In the genomic region with DNA sequence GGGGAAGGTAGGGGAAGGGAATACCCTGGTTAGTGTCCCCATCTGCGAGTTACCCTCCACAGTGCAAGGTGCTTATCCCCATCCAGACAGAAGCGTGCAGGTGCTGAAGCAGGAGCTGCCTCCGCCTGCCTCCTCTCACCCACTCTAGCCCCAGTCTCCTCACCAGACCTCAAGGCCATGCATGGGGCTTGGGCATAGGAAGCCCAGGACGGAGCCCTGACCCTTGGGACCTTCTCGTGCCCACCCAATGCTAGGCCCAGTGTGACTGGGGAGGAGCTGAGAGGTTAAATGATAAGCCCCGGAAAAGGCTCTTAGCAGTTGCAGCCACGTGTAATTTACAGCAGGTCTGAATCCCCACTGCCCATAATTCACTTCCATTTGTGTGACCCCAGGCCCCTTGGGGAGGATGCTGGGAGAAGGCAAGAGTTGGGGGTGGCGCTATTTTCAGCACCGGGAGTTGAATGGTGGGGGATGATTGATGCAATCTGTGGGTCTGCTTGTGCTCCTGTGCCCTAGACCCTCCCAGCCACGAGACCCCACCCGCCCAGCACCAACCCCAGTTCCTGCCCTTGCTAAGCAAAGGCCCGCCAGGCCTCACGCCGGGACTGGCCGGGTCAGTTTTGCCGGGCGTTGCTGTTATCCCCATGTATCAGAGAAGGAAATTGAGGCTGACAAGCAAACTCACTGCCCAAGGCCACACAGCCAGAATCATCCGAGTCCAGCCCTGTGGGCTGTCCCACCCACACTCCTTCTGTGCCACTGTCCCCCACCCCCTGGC, we compare ENCODE assay signal across 19 cellular contexts. TPM values are rescaled to one million over a fixed set of nuclear protein-coding genes. Genes with fewer than 3 reads are reported as not detected.
A peak's percentile ranks its signal among the peaks of the same experiment; 100 is the strongest.
DNase-seq lines count a peak whose midpoint lies in the region; ATAC-seq, FAIRE-seq and TF ChIP-seq lines count a peak whose summit lies in the region.
"Had no signal": no experiment of that assay in that cellular context is flagged by ENCODE, and none has a peak within 500 bp of the region (broad histone marks: within the 10 kb centered on the region; RNA-seq: fewer than 3 reads in every experiment).

No MANE protein-coding gene starts in this region.

- WGBS in HepG2 (ENCODE audit: low lambda C conversion rate): 51% methylated on average over 7 of the region's 18 CpGs
- whole genome bisulfite sequencing in sigmoid colon, 2 donors: 81 to 85% methylated on average over 18 of the region's 18 CpGs

- ATAC-seq in HepG2 (no peak), GM19324 (IDR thresholded peaks at IDR 0.05; ENCODE audit: low FRiP score, unreplicated experiment) (no peak)
- ATAC-seq: left colon, psoas muscle had no signal

- no peaks in the 10 kb centered on the region for H4K20me1 ChIP-seq in BLaER1
- no peaks in the 10 kb centered on the region for H4K20me1 ChIP-seq in HepG2 (ENCODE audit: insufficient read depth, low read length)

- H2AFZ ChIP-seq in HepG2 (ENCODE audit: low read length): no peak overlapping the region

- BruUV-seq in HepG2 (replicated peaks; lab: Mats Ljungman, UMichigan): no TSS peak

- DNase-seq in HuH-7.5 (ENCODE audit: low spot score) (peak; percentile 11), HepG2 (ENCODE audit: low spot score) (no peak), posterior vena cava (ENCODE audit: low spot score) (peak; percentile 75), GM10266 (ENCODE audit: extremely low spot score) (no peak), sigmoid colon (no peak)
- DNase-seq: activated CD4-positive, alpha-beta memory T cell treated with anti-CD3 and anti-CD28 coated beads, Interleukin-2, amount 10 ng/mL, durations not matched to agents 7 days and 5 days; activated effector memory CD4-positive, alpha-beta T cell treated with anti-CD3 and anti-CD28 coated beads, Interleukin-2, amount 50 U/mL, for 16 hours; CD4-positive, CD25-positive, alpha-beta regulatory T cell; glutamatergic neuron; HFFc6; NCI-H1092 treated with DMSO at 0.1 percent for 48 hours; NCI-H1930; NCI-H774; T1000 had no signal

- no peak for FAIRE-seq in HepG2 (lab: Jason Lieb, UNC)

- TF ChIP-seq EP300 in HepG2 (IDR thresholded peaks at IDR 0.05; ENCODE audit: low read depth in 2 of 2, low read length in 2 of 2): no peak
- no peak for TF ChIP-seq EP300 in HepG2 (CRISPR knock-in tag; IDR thresholded peaks at IDR 0.05; ENCODE audit: borderline replicate concordance)
- no peak for TF ChIP-seq EP300 in sigmoid colon (IDR thresholded peaks at IDR 0.05)

- POLR2A ChIA-PET in HepG2 (lab: Yijun Ruan, JAX): no interaction called here

- in situ Hi-C loops in HepG2 (cut with HindIII; ENCODE audit: extremely low pct_ligation_motif_present, low pct_unique_long_range_greater_than_20kb): no loop called here

- no peaks in the 10 kb centered on the region for H3K36me3 ChIP-seq in BLaER1
- H3K36me3 ChIP-seq in HepG2 (replicated peaks in 1 of 2; ENCODE audit: control insufficient read depth in 1 of 2, insufficient read depth in 2 of 2, low read length in 2 of 2): no peaks in the 10 kb centered on the region
- H3K36me3 ChIP-seq in sigmoid colon: no peaks in the 10 kb centered on the region

- H3K4me2 ChIP-seq in BLaER1: peak overlapping the region; percentile 91
- peak overlapping the region; percentile 54 for H3K4me2 ChIP-seq in HepG2 (ENCODE audit: low read depth, low read length)
- H3K4me2 ChIP-seq: smooth muscle cell had no signal

- H3K9ac ChIP-seq in BLaER1 (no peak overlapping the region), HepG2 (ENCODE audit: insufficient read depth, low read depth, low read length) (no peak overlapping the region)

- H3K9me3 ChIP-seq in BLaER1 (no peaks in the 10 kb centered on the region), HepG2 (ENCODE audit: low read length) (no peaks in the 10 kb centered on the region), sigmoid colon (no peaks in the 10 kb centered on the region)
- H3K9me3 ChIP-seq: psoas muscle had no signal

- TF ChIP-seq RAD21 in HepG2 (CRISPR knock-in tag; IDR thresholded peaks at IDR 0.05): no peak

- H3K4me3 ChIP-seq in BLaER1 (no peak overlapping the region), HepG2 (replicated peaks in 1 of 3; ENCODE audit: insufficient read depth in 1 of 3, low read depth in 2 of 3, low read length in 3 of 3) (peak overlapping the region in 1 of 3 experiments; percentile 30; a peak in 1 of 6 replicates), sigmoid colon (no peak overlapping the region)
- H3K4me3 ChIP-seq: psoas muscle, smooth muscle cell had no signal

- TF ChIP-seq POLR2A in HepG2 (IDR thresholded peaks at IDR 0.05; ENCODE audit: insufficient read depth in 1 of 2, low read depth in 2 of 2, low read length in 2 of 2): no peak
- TF ChIP-seq POLR2A in sigmoid colon (IDR thresholded peaks at IDR 0.05): no peak

- CTCF ChIA-PET in HepG2 (lab: Yijun Ruan, JAX; ENCODE audit: low intra/inter-chr PET ratio, low total read pairs): no interaction called here

- H3K4me1 ChIP-seq in BLaER1 (peaks cover 92% of the 10 kb centered on the region), HepG2 (ENCODE audit: insufficient read depth, low read length) (peaks cover 90% of the 10 kb centered on the region), sigmoid colon (peaks cover 0 to 43% (median 30%) of the 10 kb centered on the region in 4 donors)

- intact Hi-C loops in HepG2 (cut with micrococcal nuclease; ENCODE audit: unreplicated experiment) (loop anchor here (10.0 kb wide), 1 partner anchor 236 kb away; no protein-coding TSS in a partner anchor), posterior vena cava (cut with DNase I) (no loop called here), sigmoid colon (cut with DNase I) (loop anchor here (10.0 kb wide), 1 partner anchor 384 kb away; no protein-coding TSS in a partner anchor)

- H3K27me3 ChIP-seq in BLaER1: no peaks in the 10 kb centered on the region
- H3K27me3 ChIP-seq in HepG2 (ENCODE audit: control insufficient read depth in 1 of 2, insufficient read depth in 2 of 2, low read length in 2 of 2): no peaks in the 10 kb centered on the region; a peak in 1 of 5 replicates
- no peaks in the 10 kb centered on the region for H3K27me3 ChIP-seq in sigmoid colon

- peak overlapping the region; percentile 23 for H3K27ac ChIP-seq in BLaER1
- H3K27ac ChIP-seq in HepG2 (ENCODE audit: extremely low read length, insufficient read depth, low read length): no peak overlapping the region
- no peak overlapping the region for H3K27ac ChIP-seq in sigmoid colon
- H3K27ac ChIP-seq: psoas muscle had no signal

- TF ChIP-seq CTCF in HepG2 (CRISPR knock-in tag; IDR thresholded peaks at IDR 0.05) (no peak), GM10266 (IDR thresholded peaks at IDR 0.05; ENCODE audit: control insufficient read depth, insufficient read depth, low read depth, missing control alignments) (no peak), sigmoid colon (IDR thresholded peaks at IDR 0.05) (no peak)

- no peaks in the 10 kb centered on the region for H3K79me2 ChIP-seq in HepG2 (ENCODE audit: insufficient read depth, low read length)

TF ChIP-seq in HepG2, 621 proteins besides CTCF, POLR2A, EP300 and RAD21 (continues in another document):
- no peak for TF ChIP-seq NFE2 (CRISPR knock-in tag; IDR thresholded peaks at IDR 0.05)
- TF ChIP-seq, protein P1, sequence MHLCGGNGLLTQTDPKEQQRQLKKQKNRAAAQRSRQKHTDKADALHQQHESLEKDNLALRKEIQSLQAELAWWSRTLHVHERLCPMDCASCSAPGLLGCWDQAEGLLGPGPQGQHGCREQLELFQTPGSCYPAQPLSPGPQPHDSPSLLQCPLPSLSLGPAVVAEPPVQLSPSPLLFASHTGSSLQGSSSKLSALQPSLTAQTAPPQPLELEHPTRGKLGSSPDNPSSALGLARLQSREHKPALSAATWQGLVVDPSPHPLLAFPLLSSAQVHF (CRISPR knock-in tag; IDR thresholded peaks at IDR 0.05): no peak
- TF ChIP-seq ZNF530 (CRISPR knock-in tag; IDR thresholded peaks at IDR 0.05; ENCODE audit: low read depth): no peak
- TF ChIP-seq ZNF547 (CRISPR knock-in tag; IDR thresholded peaks at IDR 0.05): no peak

RNA-seq across cellular contexts. Expression of a gene that starts 14.5 kb away (rescaled TPM):
- 15.9 and 25.3 TPM in 2 replicates for total RNA-seq in HepG2 (2016; rRNA removed; fragmentation: Illumina TruSeq; extraction: Trizol)
- total RNA-seq in HepG2 (2016; cell fraction: cytosol; rRNA removed; fragmentation: Illumina TruSeq; extraction: Trizol; ENCODE audit: low read depth): 6.6 and 10.2 TPM in 2 replicates
- total RNA-seq in HepG2 (2016; cell fraction: insoluble cytoplasmic fraction; rRNA removed; fragmentation: Illumina TruSeq; extraction: Trizol): 17.4 and 18.7 TPM in 2 replicates
- total RNA-seq in HepG2 (2016; cell fraction: membrane; rRNA removed; fragmentation: Illumina TruSeq; extraction: Trizol): 20.1 and 23.5 TPM in 2 replicates
- 31.2 and 42.9 TPM in 2 replicates for total RNA-seq in HepG2 (2016; cell fraction: nucleus; rRNA removed; fragmentation: Illumina TruSeq; extraction: Trizol)
- 42.0 and 51.9 TPM in 2 replicates for polyA plus RNA-seq in HepG2 (2011; rRNA removed)
- 32.8 and 38.1 TPM in 2 replicates for polyA plus RNA-seq in HepG2 (2011; cell fraction: cytosol; rRNA removed)
- polyA plus RNA-seq in HepG2 (2011; cell fraction: nucleus; rRNA removed): 227 and 266 TPM in 2 replicates
- polyA plus RNA-seq in HepG2 (2012): 48.7 and 95.9 TPM in 2 replicates
- 4.4 and 4.6 TPM in 2 replicates for polyA plus RNA-seq in HepG2 (2016; cell fraction: cytosol; fragmentation: Illumina TruSeq; extraction: Trizol; ENCODE audit: low read depth)
- 20.5 and 26.7 TPM in 2 replicates for polyA plus RNA-seq in HepG2 (2016; cell fraction: insoluble cytoplasmic fraction; fragmentation: Illumina TruSeq; extraction: Trizol; ENCODE audit: low read depth)
- 14.3 and 14.5 TPM in 2 replicates for polyA plus RNA-seq in HepG2 (2016; cell fraction: membrane; fragmentation: Illumina TruSeq; extraction: Trizol; ENCODE audit: low read depth)
- 87.9 and 89.2 TPM in 2 replicates for polyA plus RNA-seq in HepG2 (2016; cell fraction: nucleus; fragmentation: Illumina TruSeq; extraction: Trizol; ENCODE audit: insufficient read depth, low read depth)
- 25.6 and 59.9 TPM in 2 replicates for polyA minus RNA-seq in HepG2 (2011; rRNA and poly(A)+ RNA removed; ENCODE audit: low replicate concordance)
- polyA minus RNA-seq in HepG2 (2011; cell fraction: cytosol; rRNA and poly(A)+ RNA removed): 30.9 and 54.1 TPM in 2 replicates
- polyA minus RNA-seq in HepG2 (2011; cell fraction: nucleus; rRNA and poly(A)+ RNA removed): 61.7 and 71.7 TPM in 2 replicates
- total RNA-seq in posterior vena cava: 100 to 1,000 TPM; 155 to 241 TPM
- 10 to 100 TPM; 36.9 to 77.0 (median 61.8) TPM for total RNA-seq in sigmoid colon
- 10 to 100 TPM in 2 of 3 donors, 1 to 10 TPM in 1; 9.6 to 42.0 (median 15.7) TPM for polyA plus RNA-seq in sigmoid colon

Comparison
In these comparisons a context has a peak if more than half of its experiments do, and no peak if none do; other contexts are left out.
1. DNase-seq: peak in HuH-7.5 (single experiment) and posterior vena cava (single experiment); none in HepG2 (single experiment), GM10266 (single experiment) and sigmoid colon (single experiment).
2. intact Hi-C loops: an anchor here in HepG2 (10.0 kb wide) and sigmoid colon (10.0 kb wide); none called in posterior vena cava.